In genomic region chr21:28821276-28822063, GRCh38 we compare ENCODE assay signal across 1 cellular context.
TF ChIP-seq lines count a peak whose summit lies in the region.

No MANE protein-coding gene starts in this region.

TF ChIP-seq in IMR-90, 13 proteins besides CTCF, POLR2A, EP300 and RAD21:
- TF ChIP-seq MAFK (IDR thresholded peaks at IDR 0.05; ENCODE audit: low read depth, low read length) (no peak), CHD1 (IDR thresholded peaks at IDR 0.05; ENCODE audit: low read depth, low read length) (no peak), RCOR1 (IDR thresholded peaks at IDR 0.05; ENCODE audit: insufficient replicate concordance, low read length) (no peak), BHLHE40 (IDR thresholded peaks at IDR 0.05; ENCODE audit: low read depth, low read length) (no peak), SMC3 (IDR thresholded peaks at IDR 0.05; ENCODE audit: low read depth, low read length) (no peak)
